ENCODE assay signal across 1 cellular context in genomic region chr16:51553314-51553713, GRCh38.
TF ChIP-seq lines count a peak whose summit lies in the region.

No MANE protein-coding gene starts in this region.

TF ChIP-seq in HEK293, 187 proteins besides CTCF, POLR2A, EP300 and RAD21 (continued from another document):
- TF ChIP-seq ZNF621 (tag by site-specific recombination; IDR thresholded peaks at IDR 0.05) (no peak), ZNF138 (tag by site-specific recombination; IDR thresholded peaks at IDR 0.05; ENCODE audit: borderline replicate concordance) (no peak), GLIS1 (tag by site-specific recombination; IDR thresholded peaks at IDR 0.05) (0 out of 2 replicates have a peak, but pooled peaks have one; percentile 13), FEZF1 (tag by site-specific recombination; IDR thresholded peaks at IDR 0.05) (no peak), ZNF677 (tag by site-specific recombination; IDR thresholded peaks at IDR 0.05) (no peak), ZNF37A (tag by site-specific recombination; IDR thresholded peaks at IDR 0.05) (no peak), ZNF585B (tag by site-specific recombination; IDR thresholded peaks at IDR 0.05) (no peak), BCL11B (tag by site-specific recombination; IDR thresholded peaks at IDR 0.05; ENCODE audit: low read depth) (no peak), ZNF843 (tag by site-specific recombination; IDR thresholded peaks at IDR 0.05) (no peak), GFI1B (tag by site-specific recombination; IDR thresholded peaks at IDR 0.05) (peak; percentile 40; the same call in 1 of the 2 replicates), OSR2 (tag by site-specific recombination; IDR thresholded peaks at IDR 0.05) (peak; percentile 71), ZNF513 (tag by site-specific recombination; IDR thresholded peaks at IDR 0.05) (no peak), ZNF473 (tag by site-specific recombination; IDR thresholded peaks at IDR 0.05) (no peak), ZNF211 (tag by site-specific recombination; IDR thresholded peaks at IDR 0.05; ENCODE audit: low read depth) (no peak), ZFP3 (tag by site-specific recombination; IDR thresholded peaks at IDR 0.05; ENCODE audit: low read depth) (no peak), ZBTB1 (tag by site-specific recombination; IDR thresholded peaks at IDR 0.05) (no peak)
